ENCODE assay signal across 16 cellular contexts in genomic region chr1:172764378-172764777, GRCh38.
DNase-seq lines count a peak whose midpoint lies in the region; ATAC-seq, FAIRE-seq and TF ChIP-seq lines count a peak whose summit lies in the region.
"Had no signal": no experiment of that assay in that cellular context is flagged by ENCODE, and none has a peak within 500 bp of the region (broad histone marks: within the 10 kb centered on the region; RNA-seq: fewer than 3 reads in every experiment).

No MANE protein-coding gene starts in this region.

- CTCF ChIA-PET in endothelial cell of umbilical vein (lab: Charles Lee): no interaction called here

- H3K27me3 Mint-ChIP-seq in stimulated activated naive CD8-positive, alpha-beta T cell treated with anti-CD3 and anti-CD28 coated beads, Interleukin-15, amount 100 ng/mL, for 72 hours: peaks cover 9% of the 10 kb centered on the region

- TF ChIP-seq CTCF in Peyer's patch (IDR thresholded peaks at IDR 0.05): no peak
- no peak for TF ChIP-seq CTCF in endothelial cell of umbilical vein (IDR thresholded peaks at IDR 0.05; ENCODE audit: extremely low read depth in 1 of 2, insufficient read depth in 1 of 2, low read depth in 1 of 2, low read length in 2 of 2)
- no peak for TF ChIP-seq CTCF in osteoblast (IDR thresholded peaks at IDR 0.05; ENCODE audit: extremely low read depth, low read depth, low read length)

- no peak overlapping the region for H3K9ac ChIP-seq in endothelial cell of umbilical vein (replicated peaks; ENCODE audit: extremely low read depth, insufficient read depth, low read length)
- H3K9ac ChIP-seq: KMS-11, SK-N-SH had no signal

- no peaks in the 10 kb centered on the region for H3K79me2 ChIP-seq in endothelial cell of umbilical vein (ENCODE audit: control insufficient read depth, insufficient read depth, low read length)
- H3K79me2 ChIP-seq in osteoblast (ENCODE audit: insufficient read depth, low read length): no peaks in the 10 kb centered on the region

- POLR2A ChIA-PET in endothelial cell of umbilical vein (lab: Charles Lee): no interaction called here

- peak overlapping the region; percentile 6 to 28 for H3K4me3 Mint-ChIP-seq in stimulated activated naive CD8-positive, alpha-beta T cell treated with anti-CD3 and anti-CD28 coated beads, Interleukin-15, amount 100 ng/mL, for 72 hours

- no peaks in the 10 kb centered on the region for H3K9me3 Mint-ChIP-seq in stimulated activated naive CD8-positive, alpha-beta T cell treated with anti-CD3 and anti-CD28 coated beads, Interleukin-15, amount 100 ng/mL, for 72 hours

- H3K4me3 ChIP-seq in right cardiac atrium (ENCODE audit: low read length) (no peak overlapping the region), Peyer's patch (no peak overlapping the region), endothelial cell of umbilical vein (replicated peaks in 1 of 3; ENCODE audit: insufficient read depth in 1 of 3, low read depth in 1 of 3, low read length in 3 of 3) (no peak overlapping the region), osteoblast (ENCODE audit: insufficient read depth, low read length) (no peak overlapping the region)
- H3K4me3 ChIP-seq: HAP-1 had no signal

- H3K4me2 ChIP-seq in endothelial cell of umbilical vein (ENCODE audit: insufficient read depth, low read length) (no peak overlapping the region), osteoblast (ENCODE audit: insufficient read depth, low read length) (no peak overlapping the region)
- H3K4me2 ChIP-seq: KMS-11, SK-N-SH had no signal

- ATAC-seq in right cardiac atrium (no peak), Right ventricle myocardium inferior (no peak), GM19467 (IDR thresholded peaks at IDR 0.05; ENCODE audit: unreplicated experiment) (no peak), HG02852 (IDR thresholded peaks at IDR 0.05; ENCODE audit: unreplicated experiment) (no peak)
- peak; percentile 78 for ATAC-seq in stimulated activated naive CD8-positive, alpha-beta T cell treated with anti-CD3 and anti-CD28 coated beads, Interleukin-15, amount 100 ng/mL, for 72 hours

- TF ChIP-seq POLR2A in Peyer's patch (IDR thresholded peaks at IDR 0.05) (no peak), endothelial cell of umbilical vein (IDR thresholded peaks at IDR 0.05; ENCODE audit: low read depth, low read length) (no peak)

- H3K36me3 ChIP-seq in Peyer's patch (no peaks in the 10 kb centered on the region), endothelial cell of umbilical vein (ENCODE audit: control insufficient read depth in 2 of 2, extremely low read depth in 1 of 2, insufficient read depth in 2 of 2, low read length in 2 of 2) (no peaks in the 10 kb centered on the region), osteoblast (ENCODE audit: insufficient read depth, low read length) (no peaks in the 10 kb centered on the region)
- H3K36me3 ChIP-seq: HAP-1, WERI-Rb-1 had no signal

- no peak for FAIRE-seq in endothelial cell of umbilical vein (lab: Jason Lieb, UNC)
- FAIRE-seq: bronchial epithelial cell had no signal

- H3K9me3 ChIP-seq in right cardiac atrium (ENCODE audit: control insufficient read depth, low read length) (no peaks in the 10 kb centered on the region), Peyer's patch (no peaks in the 10 kb centered on the region), endothelial cell of umbilical vein (replicated peaks; ENCODE audit: control insufficient read depth, insufficient read depth, low read length) (no peaks in the 10 kb centered on the region), osteoblast (ENCODE audit: low read depth, low read length) (no peaks in the 10 kb centered on the region)
- H3K9me3 ChIP-seq: HAP-1, SK-N-SH had no signal

- dilution Hi-C loops in endothelial cell of umbilical vein (cut with MboI; ENCODE audit: extremely low pct_ligation_motif_present, low sequenced_read_pairs): no loop called here

- no TSS peak for BruUV-seq in endothelial cell of umbilical vein (replicated peaks; lab: Mats Ljungman, UMichigan)

- H2AFZ ChIP-seq in endothelial cell of umbilical vein (ENCODE audit: low read depth, low read length) (no peak overlapping the region), osteoblast (ENCODE audit: low read length) (no peak overlapping the region)

- intact Hi-C loops in right cardiac atrium (cut with DNase I): no loop called here
- intact Hi-C loops in Right ventricle myocardium inferior (cut with DNase I): no loop called here
- intact Hi-C loops in endothelial cell of umbilical vein (cut with micrococcal nuclease): no loop called here

- H3K27ac ChIP-seq in right cardiac atrium (ENCODE audit: low read length) (no peak overlapping the region), Peyer's patch (no peak overlapping the region), endothelial cell of umbilical vein (ENCODE audit: insufficient read depth, low read depth, low read length) (no peak overlapping the region), osteoblast (ENCODE audit: low read depth, low read length) (no peak overlapping the region)
- H3K27ac ChIP-seq: HL-60, KMS-11, WERI-Rb-1 had no signal

- H3K4me1 ChIP-seq in right cardiac atrium (ENCODE audit: control insufficient read depth, insufficient read depth, low read length): no peaks in the 10 kb centered on the region
- H3K4me1 ChIP-seq in Peyer's patch: no peaks in the 10 kb centered on the region
- peaks cover 13% of the 10 kb centered on the region for H3K4me1 ChIP-seq in endothelial cell of umbilical vein (ENCODE audit: control insufficient read depth, extremely low read depth, insufficient read depth, low read length)
- H3K4me1 ChIP-seq in osteoblast (ENCODE audit: insufficient read depth, low read length): peaks cover 4% of the 10 kb centered on the region
- H3K4me1 ChIP-seq: HAP-1 had no signal

- H3K27me3 ChIP-seq in right cardiac atrium (ENCODE audit: control insufficient read depth, insufficient read depth) (no peaks in the 10 kb centered on the region), Peyer's patch (no peaks in the 10 kb centered on the region), endothelial cell of umbilical vein (ENCODE audit: control insufficient read depth in 2 of 2, insufficient read depth in 2 of 2, low read length in 2 of 2) (no peaks in the 10 kb centered on the region), osteoblast (ENCODE audit: insufficient read depth, low read length) (no peaks in the 10 kb centered on the region)

- peaks cover 66% of the 10 kb centered on the region for H3K4me1 Mint-ChIP-seq in stimulated activated naive CD8-positive, alpha-beta T cell treated with anti-CD3 and anti-CD28 coated beads, Interleukin-15, amount 100 ng/mL, for 72 hours

- no peaks in the 10 kb centered on the region for H3K9me1 ChIP-seq in endothelial cell of umbilical vein (replicated peaks; ENCODE audit: control insufficient read depth, extremely low read depth, insufficient read depth, low read length)

- H3K27ac Mint-ChIP-seq in stimulated activated naive CD8-positive, alpha-beta T cell treated with anti-CD3 and anti-CD28 coated beads, Interleukin-15, amount 100 ng/mL, for 72 hours: no peak overlapping the region

- H4K20me1 ChIP-seq in endothelial cell of umbilical vein (replicated peaks; ENCODE audit: control insufficient read depth, extremely low read depth, insufficient read depth, low read length) (no peaks in the 10 kb centered on the region), osteoblast (ENCODE audit: insufficient read depth, low read length) (no peaks in the 10 kb centered on the region)

- 48% methylated on average over 3 of the region's 3 CpGs for WGBS in right cardiac atrium

- DNase-seq in right cardiac atrium (peak; percentile 17 to 51 (median 48)), Right ventricle myocardium inferior (ENCODE audit: missing footprints) (no peak), Peyer's patch (peak in 2 of 3 donors; percentile 78 to 85), endothelial cell of umbilical vein (ENCODE audit: low read depth, low spot score) (peak; percentile 67), osteoblast (ENCODE audit: insufficient read length, low spot score, missing footprints) (no peak)
- DNase-seq in stimulated activated naive CD8-positive, alpha-beta T cell treated with anti-CD3 and anti-CD28 coated beads, Interleukin-15, amount 100 ng/mL, for 72 hours: peak; percentile 60 to 66
- DNase-seq: NCI-H2029, SK-N-SH, substantia nigra, WERI-Rb-1 had no signal

TF ChIP-seq in endothelial cell of umbilical vein, 7 proteins besides CTCF, POLR2A, EP300 and RAD21:
- TF ChIP-seq EZH2 (IDR thresholded peaks at IDR 0.05; ENCODE audit: borderline replicate concordance, low read depth, low read length, severe bottlenecking) (no peak), MAX (IDR thresholded peaks at IDR 0.05; ENCODE audit: insufficient read depth, insufficient read length) (no peak), JUN (IDR thresholded peaks at IDR 0.05; ENCODE audit: borderline replicate concordance, insufficient read depth, insufficient read length, low read depth) (no peak), MYC (IDR thresholded peaks at IDR 0.05; ENCODE audit: low read depth, low read length) (no peak), FOS (IDR thresholded peaks at IDR 0.05; ENCODE audit: borderline replicate concordance, insufficient read depth, low read length) (no peak), GATA2 (IDR thresholded peaks at IDR 0.05; ENCODE audit: insufficient read depth, insufficient read length, low read depth, low read length) (no peak), POLR2AphosphoS5 (IDR thresholded peaks at IDR 0.05; ENCODE audit: insufficient read depth, low read depth, low read length) (no peak)

Comparison
In these comparisons a context has a peak if more than half of its experiments do, and no peak if none do; other contexts are left out.
1. DNase-seq: peak in right cardiac atrium (3 of 3), Peyer's patch (2 of 3), endothelial cell of umbilical vein (single experiment) and stimulated activated naive CD8-positive, alpha-beta T cell treated with anti-CD3 and anti-CD28 coated beads, Interleukin-15, amount 100 ng/mL, for 72 hours (2 of 2); none in Right ventricle myocardium inferior (single experiment) and osteoblast (single experiment).